Comparison of ENCODE assay signal across 28 cellular contexts in genomic region chr14:48874701-48875100, GRCh38.
"Had no signal": no experiment of that assay in that cellular context is flagged by ENCODE, and none has a peak within 500 bp of the region (broad histone marks: within the 10 kb centered on the region; RNA-seq: fewer than 3 reads in every experiment).

No MANE protein-coding gene starts in this region.

- H3K9me3 Mint-ChIP-seq: nephron; neural crest cell; stimulated activated naive B cell treated with anti-CD40 and anti-IgM and Interleukin-4, amounts not matched to agents 10 μg/mL and 1 μg/mL and 100 μg/mL, for 72 hours had no signal

- H3K36me3 ChIP-seq: left lung, lower lobe of right lung, neutrophil, ovary, right atrium auricular region, stomach, thyroid gland, transverse colon, upper lobe of left lung, vagina had no signal

- H3K4me3 Mint-ChIP-seq: naive thymus-derived CD8-positive, alpha-beta T cell; nephron; neural crest cell; stimulated activated naive B cell treated with anti-CD40 and anti-IgM and Interleukin-4, amounts not matched to agents 10 μg/mL and 1 μg/mL and 100 μg/mL, for 72 hours had no signal

- H3K4me1 ChIP-seq: left lung, lower lobe of right lung, right atrium auricular region, stomach, testis, thyroid gland, transverse colon, vagina had no signal

- H3K4me1 Mint-ChIP-seq: naive thymus-derived CD8-positive, alpha-beta T cell; nephron; neural crest cell; stimulated activated naive B cell treated with anti-CD40 and anti-IgM and Interleukin-4, amounts not matched to agents 10 μg/mL and 1 μg/mL and 100 μg/mL, for 72 hours had no signal

- H3K4me3 ChIP-seq: left lung, lower lobe of right lung, ovary, right atrium auricular region, skin epidermis, stomach, testis, thyroid gland, transverse colon, upper lobe of left lung, vagina had no signal

- DNase-seq: kidney glomerular epithelial cell; left cardiac atrium; left lung; lower lobe of right lung; mammary epithelial cell; mesenchymal stem cell; naive thymus-derived CD8-positive, alpha-beta T cell; occipital lobe; ovary; stimulated activated CD4-positive, alpha-beta T cell treated with anti-CD3 and anti-CD28 coated beads, Interleukin-12 subunit alpha, Interleukin-12 subunit beta, amount 100 ng/mL, for 4 hours; stimulated activated CD4-positive, alpha-beta T cell treated with anti-CD3 and anti-CD28 coated beads, Interleukin-15, amount 100 ng/mL, for 24 hours; stimulated activated CD4-positive, alpha-beta T cell treated with anti-CD3 and anti-CD28 coated beads, Interleukin-2, amount 100 ng/mL, for 24 hours; stimulated activated CD4-positive, alpha-beta T cell treated with anti-CD3 and anti-CD28 coated beads, Interleukin-4, amount 100 ng/mL, for 1 hour; stimulated activated naive B cell treated with anti-CD40 and anti-IgM and Interleukin-4, amounts not matched to agents 10 μg/mL and 1 μg/mL and 100 μg/mL, for 72 hours; stimulated activated naive CD8-positive, alpha-beta T cell treated with anti-CD3 and anti-CD28 coated beads, Interleukin-15, Interleukin-2, amounts not matched to agents 100 U/mL and 50 U/mL, for 24 hours; stomach; testis; thyroid gland; transverse colon; upper lobe of left lung had no signal

- ATAC-seq: left cardiac atrium; left lung; lower lobe of right lung; naive thymus-derived CD8-positive, alpha-beta T cell; sciatic nerve; stimulated activated naive B cell treated with anti-CD40 and anti-IgM and Interleukin-4, amounts not matched to agents 10 μg/mL and 1 μg/mL and 100 μg/mL, for 72 hours; stimulated activated naive CD8-positive, alpha-beta T cell treated with anti-CD3 and anti-CD28 coated beads, Interleukin-15, Interleukin-2, amounts not matched to agents 100 U/mL and 50 U/mL, for 24 hours had no signal

- H3K27me3 Mint-ChIP-seq: naive thymus-derived CD8-positive, alpha-beta T cell; progenitor cell of endocrine pancreas had no signal

- H3K27me3 ChIP-seq: left lung, neutrophil, ovary, right atrium auricular region, stomach, testis, thyroid gland, transverse colon, upper lobe of left lung, vagina had no signal

- H3K27ac ChIP-seq: left lung, lower lobe of right lung, neutrophil, ovary, right atrium auricular region, skin epidermis, stomach, testis, thyroid gland, transverse colon, upper lobe of left lung, vagina had no signal

- H3K9me3 ChIP-seq: left lung, lower lobe of right lung, neutrophil, ovary, stomach, testis, thyroid gland, upper lobe of left lung, vagina had no signal

- H3K36me3 Mint-ChIP-seq: naive thymus-derived CD8-positive, alpha-beta T cell; stimulated activated naive B cell treated with anti-CD40 and anti-IgM and Interleukin-4, amounts not matched to agents 10 μg/mL and 1 μg/mL and 100 μg/mL, for 72 hours had no signal

- H3K27ac Mint-ChIP-seq: naive thymus-derived CD8-positive, alpha-beta T cell; progenitor cell of endocrine pancreas; stimulated activated naive B cell treated with anti-CD40 and anti-IgM and Interleukin-4, amounts not matched to agents 10 μg/mL and 1 μg/mL and 100 μg/mL, for 72 hours had no signal
